Comparison of ENCODE assay signal across 6 cellular contexts in genomic region chr16:30076276-30076791, GRCh38. TPM values are rescaled to one million over a fixed set of nuclear protein-coding genes. Genes with fewer than 3 reads are reported as not detected.
DNase-seq lines count a peak whose midpoint lies in the region; ATAC-seq and TF ChIP-seq lines count a peak whose summit lies in the region.

No MANE protein-coding gene starts in this region.

- H3K36me3 Mint-ChIP-seq in CD8-positive, alpha-beta memory T cell = peaks cover 3 to 55% (median 7%) of the 10 kb centered on the region in 3 donors
- peaks cover 44% of the 10 kb centered on the region for H3K36me3 Mint-ChIP-seq in central memory CD8-positive, alpha-beta T cell (ENCODE audit: insufficient read depth)

- no peak for DNase-seq in CD8-positive, alpha-beta memory T cell
- no peak for DNase-seq in central memory CD8-positive, alpha-beta T cell (ENCODE audit: low spot score in 2 of 2)
- DNase-seq in ovary (peak in 1 of 5 donors; percentile 56), SHP77 (lab: John Stamatoyannopoulos, UW) (no peak), NCI-H774 (lab: John Stamatoyannopoulos, UW) (no peak)

- WGBS in ovary, 3 donors = 1% methylated on average over 16 to 33 of the region's 33 CpGs

- H3K27ac Mint-ChIP-seq in CD8-positive, alpha-beta memory T cell = peak overlapping the region; percentile 92 to 98 (median 96)
- H3K27ac Mint-ChIP-seq in central memory CD8-positive, alpha-beta T cell (ENCODE audit: low read depth) = peak overlapping the region; percentile 93

- peaks cover 30% of the 10 kb centered on the region for H3K36me3 ChIP-seq in CD8-positive, alpha-beta memory T cell (ENCODE audit: insufficient read depth, low read length)
- no peaks in the 10 kb centered on the region for H3K36me3 ChIP-seq in ovary

- no peaks in the 10 kb centered on the region for H3K9me3 Mint-ChIP-seq in CD8-positive, alpha-beta memory T cell
- H3K9me3 Mint-ChIP-seq in central memory CD8-positive, alpha-beta T cell = no peaks in the 10 kb centered on the region

- no peak for TF ChIP-seq CTCF in ovary (IDR thresholded peaks at IDR 0.05)

- no peak for TF ChIP-seq POLR2A in ovary (IDR thresholded peaks at IDR 0.05)

- POLR2A ChIA-PET in CD8-positive, alpha-beta memory T cell (lab: Charles Lee) = interaction anchor here (0.5 to 7.2 kb wide), 8 partner anchors 10 to 107 kb away, joined by 3 to 50 read pairs (median 4); partner anchors contain the start of genes ALDOA, CORO1A, TBX6 and YPEL3

- ATAC-seq in HG03097 (IDR thresholded peaks at IDR 0.05; ENCODE audit: low FRiP score, unreplicated experiment) = peak; percentile 22
- ATAC-seq in central memory CD8-positive, alpha-beta T cell (replicated peaks; ENCODE audit: extremely low read depth, poor library complexity, severe bottlenecking) = peak; percentile 59

- CTCF ChIA-PET in CD8-positive, alpha-beta memory T cell (lab: Charles Lee) = interaction anchor here (1.0 to 3.3 kb wide), 2 partner anchors 10 to 16 kb away, joined by 3 to 25 read pairs; partner anchors contain the start of genes ALDOA and TBX6

- peaks cover 33 to 52% (median 50%) of the 10 kb centered on the region in 3 donors for H3K4me1 Mint-ChIP-seq in CD8-positive, alpha-beta memory T cell
- peaks cover 29% of the 10 kb centered on the region for H3K4me1 Mint-ChIP-seq in central memory CD8-positive, alpha-beta T cell

- intact Hi-C loops in ovary (cut with DNase I) = no loop called here

- H3K27me3 ChIP-seq in CD8-positive, alpha-beta memory T cell (ENCODE audit: insufficient read depth, low read length, poor library complexity, severe bottlenecking) = no peaks in the 10 kb centered on the region
- no peaks in the 10 kb centered on the region for H3K27me3 ChIP-seq in ovary

- peaks cover 0 to 1% of the 10 kb centered on the region in 2 donors for H3K27me3 Mint-ChIP-seq in CD8-positive, alpha-beta memory T cell
- H3K27me3 Mint-ChIP-seq in central memory CD8-positive, alpha-beta T cell = no peaks in the 10 kb centered on the region

- peak overlapping the region; percentile 67 for H3K4me3 ChIP-seq in CD8-positive, alpha-beta memory T cell (ENCODE audit: low read length)
- H3K4me3 ChIP-seq in ovary = peak overlapping the region; percentile 86

- peak overlapping the region; percentile 83 for H3K27ac ChIP-seq in CD8-positive, alpha-beta memory T cell (ENCODE audit: low read depth, low read length)
- peak overlapping the region; percentile 63 to 72 for H3K27ac ChIP-seq in ovary

- no peak for TF ChIP-seq EP300 in ovary (IDR thresholded peaks at IDR 0.05)

- H3K4me3 Mint-ChIP-seq in CD8-positive, alpha-beta memory T cell = peak overlapping the region; percentile 89 to 97 (median 92)
- H3K4me3 Mint-ChIP-seq in central memory CD8-positive, alpha-beta T cell = peak overlapping the region; percentile 89

- peaks cover 32% of the 10 kb centered on the region for H3K4me1 ChIP-seq in CD8-positive, alpha-beta memory T cell (ENCODE audit: insufficient read depth, low read length)
- H3K4me1 ChIP-seq in ovary (ENCODE audit: insufficient read depth) = peaks cover 5% of the 10 kb centered on the region

- no peaks in the 10 kb centered on the region for H3K9me3 ChIP-seq in CD8-positive, alpha-beta memory T cell (ENCODE audit: low read length)
- H3K9me3 ChIP-seq in ovary = no peaks in the 10 kb centered on the region

RNA-seq across cellular contexts. Expression of gene PPP4C, which starts 0.5 kb away (rescaled TPM):
- 100 to 1,000 TPM; 137 to 149 TPM for total RNA-seq in CD8-positive, alpha-beta memory T cell
- 201 TPM for polyA plus RNA-seq in CD8-positive, alpha-beta memory T cell
- total RNA-seq in ovary = 10 to 100 TPM; 21.9 to 55.8 (median 49.1) TPM
- 10 to 100 TPM; 13.7 to 58.8 TPM for polyA plus RNA-seq in ovary

RNA-seq across cellular contexts. Expression of gene ALDOA, which starts 10.8 kb away (rescaled TPM):
- total RNA-seq in CD8-positive, alpha-beta memory T cell = 1,000 to 10,000 TPM; 1,907 to 1,909 TPM
- polyA plus RNA-seq in CD8-positive, alpha-beta memory T cell = 1,157 TPM
- total RNA-seq in ovary = 1,000 to 10,000 TPM in 1 of 7 donors, 100 to 1,000 TPM in 6; 395 to 1,259 (median 847) TPM
- polyA plus RNA-seq in ovary = 100 to 1,000 TPM; 252 to 522 TPM

RNA-seq across cellular contexts. Expression of gene TBX6, which starts 15.4 kb away (rescaled TPM):
- under 1 TPM; 0.71 to 0.83 TPM for total RNA-seq in CD8-positive, alpha-beta memory T cell
- not detected for polyA plus RNA-seq in CD8-positive, alpha-beta memory T cell
- total RNA-seq in ovary = 1 to 10 TPM in 3 of 7 donors, under 1 TPM in 4; 0.23 to 1.5 (median 0.75) TPM
- polyA plus RNA-seq in ovary = 1 to 10 TPM in 1 of 2 donors, under 1 TPM in 1; 0.08 to 1.1 TPM

RNA-seq across cellular contexts. Expression of gene YPEL3, which starts 19.7 kb away (rescaled TPM):
- total RNA-seq in CD8-positive, alpha-beta memory T cell = 10 to 100 TPM; 32.6 to 36.1 TPM
- 326 TPM for polyA plus RNA-seq in CD8-positive, alpha-beta memory T cell
- total RNA-seq in ovary = 10 to 100 TPM; 12.7 to 94.9 (median 63.1) TPM
- polyA plus RNA-seq in ovary = 100 to 1,000 TPM in 1 of 2 donors, 10 to 100 TPM in 1; 30.2 to 134 TPM

RNA-seq across cellular contexts. Expression of gene GDPD3, which starts 37.0 kb away (rescaled TPM):
- total RNA-seq in CD8-positive, alpha-beta memory T cell = 1 to 10 TPM; 4.7 to 5.3 TPM
- not detected for polyA plus RNA-seq in CD8-positive, alpha-beta memory T cell
- 1 to 10 TPM; 2.6 to 7.5 (median 4.6) TPM for total RNA-seq in ovary
- 1 to 10 TPM; 3.7 to 4.4 TPM for polyA plus RNA-seq in ovary
